Comparison of ENCODE assay signal across 7 cellular contexts in genomic region chr3:152243729-152244151, GRCh38. TPM values are rescaled to one million over a fixed set of nuclear protein-coding genes. Genes with fewer than 3 reads are reported as not detected.
DNase-seq lines count a peak whose midpoint lies in the region; ATAC-seq and TF ChIP-seq lines count a peak whose summit lies in the region.
"Not testable (repeated sequence)": the region's sequence is repeated elsewhere in the genome, so short reads cannot be mapped to it uniquely, and the experiment has no call there.

No MANE protein-coding gene starts in this region.

- H3K4me3 Mint-ChIP-seq in dendritic cell treated with granulocyte-macrophage colony-stimulating factor and Interleukin-4, amounts not matched to agents 40 ng/mL and 50 ng/mL, for 4 days: peak overlapping the region; percentile 77

- not testable (repeated sequence) for H3K9me3 ChIP-seq in Peyer's patch

- H3K4me1 Mint-ChIP-seq in dendritic cell treated with granulocyte-macrophage colony-stimulating factor and Interleukin-4, amounts not matched to agents 40 ng/mL and 50 ng/mL, for 4 days (ENCODE audit: low read depth): peaks cover 27% of the 10 kb centered on the region

- H3K27me3 Mint-ChIP-seq in dendritic cell treated with granulocyte-macrophage colony-stimulating factor and Interleukin-4, amounts not matched to agents 40 ng/mL and 50 ng/mL, for 4 days: not testable (repeated sequence)

- not testable (repeated sequence) for H3K9ac ChIP-seq in rectal smooth muscle tissue (ENCODE audit: low read length)

- not testable (repeated sequence) for H3K36me3 Mint-ChIP-seq in dendritic cell treated with granulocyte-macrophage colony-stimulating factor and Interleukin-4, amounts not matched to agents 40 ng/mL and 50 ng/mL, for 4 days (ENCODE audit: low read depth)

- H3K27ac Mint-ChIP-seq in dendritic cell treated with granulocyte-macrophage colony-stimulating factor and Interleukin-4, amounts not matched to agents 40 ng/mL and 50 ng/mL, for 4 days: peak overlapping the region; percentile 91

- not testable (repeated sequence) for H3K36me3 ChIP-seq in Peyer's patch; rectal smooth muscle tissue (ENCODE audit: control insufficient read depth, insufficient read depth, low read length)

- peaks cover 0 to 11% (median 3%) of the 10 kb centered on the region in 4 donors for H3K4me1 ChIP-seq in Peyer's patch
- H3K4me1 ChIP-seq in rectal smooth muscle tissue (ENCODE audit: control insufficient read depth, insufficient read depth, low read length): not testable (repeated sequence)

- ATAC-seq in GM18511 (IDR thresholded peaks at IDR 0.05; ENCODE audit: unreplicated experiment) (peak; percentile 27), GM21619 (IDR thresholded peaks at IDR 0.05; ENCODE audit: unreplicated experiment) (peak; percentile 15), HG03097 (IDR thresholded peaks at IDR 0.05; ENCODE audit: low FRiP score, unreplicated experiment) (peak; percentile 20)

- not testable (repeated sequence) for TF ChIP-seq POLR2A in Peyer's patch (IDR thresholded peaks at IDR 0.05)

- not testable (repeated sequence) for H3K27me3 ChIP-seq in Peyer's patch; rectal smooth muscle tissue (ENCODE audit: control insufficient read depth, insufficient read depth, low read length)

- intact Hi-C loops in dendritic cell treated with granulocyte-macrophage colony-stimulating factor and Interleukin-4, amounts not matched to agents 40 ng/mL and 50 ng/mL, for 4 days (cut with micrococcal nuclease): loop anchor here (2.0 kb wide), 2 partner anchors 25 to 41 kb away; partner anchors contain the start of gene MBNL1

- DNase-seq in Peyer's patch: peak in 1 of 3 donors; percentile 26
- DNase-seq in activated T-cell treated with anti-CD3 and anti-CD28 coated beads, Interleukin-2, amount 50 U/mL, for 1 hour: peak; percentile 49

- peak overlapping the region; percentile 69 to 85 (median 73) for H3K27ac ChIP-seq in Peyer's patch
- H3K27ac ChIP-seq in rectal smooth muscle tissue (ENCODE audit: low read depth, low read length): peak overlapping the region; percentile 22

- H3K4me3 ChIP-seq in Peyer's patch: peak overlapping the region; percentile 14 to 36 (median 24)
- peak overlapping the region; percentile 1 for H3K4me3 ChIP-seq in rectal smooth muscle tissue (ENCODE audit: low read length)

- H3K9me3 Mint-ChIP-seq in dendritic cell treated with granulocyte-macrophage colony-stimulating factor and Interleukin-4, amounts not matched to agents 40 ng/mL and 50 ng/mL, for 4 days: not testable (repeated sequence)

- not testable (repeated sequence) for TF ChIP-seq CTCF in Peyer's patch (IDR thresholded peaks at IDR 0.05)

RNA-seq across cellular contexts. Expression of gene MBNL1, which starts 25.0 kb away (rescaled TPM):
- total RNA-seq in Peyer's patch: 100 to 1,000 TPM; 261 to 429 (median 389) TPM
